Comparison of ENCODE assay signal across 9 cellular contexts in genomic region chr2:212777020-212777491, GRCh38.
DNase-seq lines count a peak whose midpoint lies in the region; ATAC-seq and TF ChIP-seq lines count a peak whose summit lies in the region.
"Had no signal": no experiment of that assay in that cellular context is flagged by ENCODE, and none has a peak within 500 bp of the region (broad histone marks: within the 10 kb centered on the region; RNA-seq: fewer than 3 reads in every experiment).

No MANE protein-coding gene starts in this region.

- DNase-seq in left ventricle myocardium inferior, result no peak
- no peak for DNase-seq in left ventricle myocardium superior
- peak; percentile 8 for DNase-seq in HEK293T (ENCODE audit: extremely low spot score)
- DNase-seq in NCI-H1694 (lab: John Stamatoyannopoulos, UW), result peak; percentile 43
- DNase-seq in activated CD8-positive, alpha-beta T cell treated with anti-CD3 and anti-CD28 coated beads, Interleukin-2, amount 10 ng/mL, durations not matched to agents 7 days and 5 days, result peak; percentile 20
- DNase-seq in immature natural killer cell, result peak; percentile 41 to 55 (median 53)
- DNase-seq in thoracic aorta (ENCODE audit: low spot score), result no peak
- DNase-seq in substantia nigra (lab: John Stamatoyannopoulos, UW), result no peak

- TF ChIP-seq CTCF in left ventricle myocardium inferior (IDR thresholded peaks at IDR 0.05; ENCODE audit: borderline replicate concordance) (peak; percentile 75), thoracic aorta (IDR thresholded peaks at IDR 0.05) (peak; percentile 42)

- peaks cover 10% of the 10 kb centered on the region for H3K4me1 Mint-ChIP-seq in activated CD8-positive, alpha-beta T cell treated with anti-CD3 and anti-CD28 coated beads, Interleukin-2, amount 10 ng/mL, durations not matched to agents 7 days and 5 days (ENCODE audit: low read depth)
- peaks cover 20 to 28% of the 10 kb centered on the region in 2 donors for H3K4me1 Mint-ChIP-seq in immature natural killer cell

- H3K27ac ChIP-seq in left ventricle myocardium inferior (replicated peaks), result no peak overlapping the region
- H3K27ac ChIP-seq in thoracic aorta, result no peak overlapping the region
- H3K27ac ChIP-seq in substantia nigra (ENCODE audit: low read depth, low read length, poor library complexity, severe bottlenecking), result no peak overlapping the region

- H3K36me3 ChIP-seq in left ventricle myocardium inferior (no peaks in the 10 kb centered on the region), thoracic aorta (no peaks in the 10 kb centered on the region)

- ATAC-seq in left ventricle myocardium superior (no peak), thoracic aorta (ENCODE audit: insufficient number of reproducible peaks, low FRiP score, low read depth) (no peak)
- ATAC-seq in activated CD8-positive, alpha-beta T cell treated with anti-CD3 and anti-CD28 coated beads, Interleukin-2, amount 10 ng/mL, durations not matched to agents 7 days and 5 days, result no peak

- H3K27ac Mint-ChIP-seq in activated CD8-positive, alpha-beta T cell treated with anti-CD3 and anti-CD28 coated beads, Interleukin-2, amount 10 ng/mL, durations not matched to agents 7 days and 5 days, result no peak overlapping the region
- H3K27ac Mint-ChIP-seq in immature natural killer cell, result peak overlapping the region in 4 of 6 donors; percentile 11 to 68 (median 40)
- H3K27ac Mint-ChIP-seq: dendritic cell treated with granulocyte-macrophage colony-stimulating factor and Interleukin-4, amounts not matched to agents 40 ng/mL and 50 ng/mL, for 4 days had no signal

- no peaks in the 10 kb centered on the region for H3K27me3 ChIP-seq in left ventricle myocardium inferior (ENCODE audit: low read depth)
- H3K27me3 ChIP-seq in thoracic aorta (replicated peaks; ENCODE audit: insufficient read depth), result no peaks in the 10 kb centered on the region

- no peaks in the 10 kb centered on the region for H3K9me3 Mint-ChIP-seq in activated CD8-positive, alpha-beta T cell treated with anti-CD3 and anti-CD28 coated beads, Interleukin-2, amount 10 ng/mL, durations not matched to agents 7 days and 5 days (ENCODE audit: insufficient read depth)
- peaks cover 0 to 6% (median under 1%) of the 10 kb centered on the region in 6 donors for H3K9me3 Mint-ChIP-seq in immature natural killer cell
- H3K9me3 Mint-ChIP-seq: dendritic cell treated with granulocyte-macrophage colony-stimulating factor and Interleukin-4, amounts not matched to agents 40 ng/mL and 50 ng/mL, for 4 days had no signal

- H3K4me3 ChIP-seq in left ventricle myocardium inferior (no peak overlapping the region), thoracic aorta (no peak overlapping the region)

- intact Hi-C loops in left ventricle myocardium inferior (cut with micrococcal nuclease) (loop anchor here (2.0 to 10.0 kb wide), 2 partner anchors 118 to 376 kb away; no protein-coding TSS in a partner anchor), left ventricle myocardium superior (cut with micrococcal nuclease) (loop anchor here (5.0 kb wide), 1 partner anchor 375 kb away; the partner anchor contains the start of gene IKZF2)

- H3K4me3 Mint-ChIP-seq in activated CD8-positive, alpha-beta T cell treated with anti-CD3 and anti-CD28 coated beads, Interleukin-2, amount 10 ng/mL, durations not matched to agents 7 days and 5 days, result no peak overlapping the region
- H3K4me3 Mint-ChIP-seq in immature natural killer cell, result peak overlapping the region; percentile 53 to 79 (median 64)
- H3K4me3 Mint-ChIP-seq: dendritic cell treated with granulocyte-macrophage colony-stimulating factor and Interleukin-4, amounts not matched to agents 40 ng/mL and 50 ng/mL, for 4 days had no signal

- H3K4me1 ChIP-seq in left ventricle myocardium inferior (no peaks in the 10 kb centered on the region), thoracic aorta (ENCODE audit: control insufficient read depth in 1 of 2, low read depth in 2 of 2) (no peaks in the 10 kb centered on the region)

- H3K9me3 ChIP-seq in left ventricle myocardium inferior (replicated peaks), result no peaks in the 10 kb centered on the region
- H3K9me3 ChIP-seq in thoracic aorta, result no peaks in the 10 kb centered on the region

- CTCF ChIA-PET in HEK293T (lab: Yijun Ruan, JAX), result interaction anchor here (0.6 to 1.9 kb wide), 2 partner anchors 115 to 1177 kb away, joined by 3 to 5 read pairs; no protein-coding TSS in a partner anchor
- CTCF ChIA-PET in activated CD8-positive, alpha-beta T cell treated with anti-CD3 and anti-CD28 coated beads, Interleukin-2, amount 10 ng/mL, durations not matched to agents 7 days and 5 days (lab: Charles Lee), result interaction anchor here (0.8 to 4.4 kb wide), 20 partner anchors 16 to 507 kb away, joined by 3 to 30 read pairs (median 4); partner anchors contain the start of gene IKZF2

- H3K27me3 Mint-ChIP-seq in activated CD8-positive, alpha-beta T cell treated with anti-CD3 and anti-CD28 coated beads, Interleukin-2, amount 10 ng/mL, durations not matched to agents 7 days and 5 days (ENCODE audit: low read depth), result no peaks in the 10 kb centered on the region
- H3K27me3 Mint-ChIP-seq in immature natural killer cell (ENCODE audit: low read depth in 3 of 3), result peaks cover 0 to 2% (median 0%) of the 10 kb centered on the region in 3 donors
- H3K27me3 Mint-ChIP-seq: dendritic cell treated with granulocyte-macrophage colony-stimulating factor and Interleukin-4, amounts not matched to agents 40 ng/mL and 50 ng/mL, for 4 days had no signal

- H3K36me3 Mint-ChIP-seq in activated CD8-positive, alpha-beta T cell treated with anti-CD3 and anti-CD28 coated beads, Interleukin-2, amount 10 ng/mL, durations not matched to agents 7 days and 5 days (ENCODE audit: low read depth), result no peaks in the 10 kb centered on the region
- H3K36me3 Mint-ChIP-seq in immature natural killer cell, result peaks cover 0 to 22% (median 7%) of the 10 kb centered on the region in 3 donors

- POLR2A ChIA-PET in HEK293T (lab: Yijun Ruan, JAX), result no interaction called here
- POLR2A ChIA-PET in activated CD8-positive, alpha-beta T cell treated with anti-CD3 and anti-CD28 coated beads, Interleukin-2, amount 10 ng/mL, durations not matched to agents 7 days and 5 days (lab: Charles Lee), result interaction anchor here (0.6 to 1.0 kb wide), 2 partner anchors 225 to 373 kb away, joined by 3 read pairs; no protein-coding TSS in a partner anchor

TF ChIP-seq in HEK293T, 16 proteins besides CTCF, POLR2A, EP300 and RAD21:
- TF ChIP-seq TARDBP (IDR thresholded peaks at IDR 0.05), result no peak
- TF ChIP-seq L3MBTL2 (conservative IDR thresholded peaks at IDR 0.05), result no peak

Comparison
In these comparisons a context has a peak if more than half of its experiments do, and no peak if none do; other contexts are left out.
1. DNase-seq: peak in HEK293T (single experiment), NCI-H1694 (single experiment), activated CD8-positive, alpha-beta T cell treated with anti-CD3 and anti-CD28 coated beads, Interleukin-2, amount 10 ng/mL, durations not matched to agents 7 days and 5 days (single experiment) and immature natural killer cell (3 of 3); none in left ventricle myocardium inferior (single experiment), left ventricle myocardium superior (single experiment), thoracic aorta (single experiment) and substantia nigra (0 of 49).